Comparison of ENCODE assay signal across 9 cellular contexts in genomic region chr4:174714393-174715211, GRCh38.
DNase-seq lines count a peak whose midpoint lies in the region; ATAC-seq, FAIRE-seq and TF ChIP-seq lines count a peak whose summit lies in the region.
"Had no signal": no experiment of that assay in that cellular context is flagged by ENCODE, and none has a peak within 500 bp of the region (broad histone marks: within the 10 kb centered on the region; RNA-seq: fewer than 3 reads in every experiment).

No MANE protein-coding gene starts in this region.

- no peak overlapping the region for H3K27ac Mint-ChIP-seq in neural progenitor cell
- H3K27ac Mint-ChIP-seq: IgD-negative memory B cell had no signal

- H3K4me3 ChIP-seq in heart left ventricle (no peak overlapping the region), Panc1 (ENCODE audit: low read depth in 2 of 2, low read length in 2 of 2) (no peak overlapping the region), endothelial cell of umbilical vein (replicated peaks in 1 of 3; ENCODE audit: insufficient read depth in 1 of 3, low read depth in 1 of 3, low read length in 3 of 3) (no peak overlapping the region), neural progenitor cell (no peak overlapping the region)

- H2AFZ ChIP-seq in endothelial cell of umbilical vein (ENCODE audit: low read depth, low read length) (no peak overlapping the region), neural progenitor cell (replicated peaks) (no peak overlapping the region)

- H3K27me3 ChIP-seq in heart left ventricle, result peaks cover 0 to 4% (median 0%) of the 10 kb centered on the region in 9 donors
- no peaks in the 10 kb centered on the region for H3K27me3 ChIP-seq in Panc1 (ENCODE audit: control insufficient read depth, insufficient read depth, low read length)
- no peaks in the 10 kb centered on the region for H3K27me3 ChIP-seq in endothelial cell of umbilical vein (ENCODE audit: control insufficient read depth in 2 of 2, insufficient read depth in 2 of 2, low read length in 2 of 2)
- no peaks in the 10 kb centered on the region for H3K27me3 ChIP-seq in neural progenitor cell

- H3K4me2 ChIP-seq in endothelial cell of umbilical vein (ENCODE audit: insufficient read depth, low read length) (no peak overlapping the region), neural progenitor cell (no peak overlapping the region)

- H3K9me1 ChIP-seq in endothelial cell of umbilical vein (replicated peaks; ENCODE audit: control insufficient read depth, extremely low read depth, insufficient read depth, low read length), result no peaks in the 10 kb centered on the region

- no peak overlapping the region for H3K4me3 Mint-ChIP-seq in neural progenitor cell
- H3K4me3 Mint-ChIP-seq: IgD-negative memory B cell had no signal

- ATAC-seq in heart left ventricle (peak in 1 of 4 donors; percentile 65), GM21360 (IDR thresholded peaks at IDR 0.05; ENCODE audit: unreplicated experiment) (peak; percentile 99), HG03460 (IDR thresholded peaks at IDR 0.05; ENCODE audit: unreplicated experiment) (peak; percentile 91), Panc1 (0 out of 2 replicates have a peak, but pooled peaks have one; percentile 83)

- H3K36me3 Mint-ChIP-seq in neural progenitor cell, result no peaks in the 10 kb centered on the region

- WGBS in heart left ventricle, 4 donors, result 39 to 45% (median 40%) methylated on average over 8 of the region's 8 CpGs

- TF ChIP-seq CTCF in heart left ventricle (IDR thresholded peaks at IDR 0.05) (peak; percentile 24 to 67 (median 55)), Panc1 (IDR thresholded peaks at IDR 0.05) (peak; percentile 80), endothelial cell of umbilical vein (IDR thresholded peaks at IDR 0.05; ENCODE audit: extremely low read depth in 1 of 2, insufficient read depth in 1 of 2, low read depth in 1 of 2, low read length in 2 of 2) (peak; percentile 30 to 55), neural progenitor cell (IDR thresholded peaks at IDR 0.05) (peak; percentile 82)

- H3K27ac ChIP-seq in heart left ventricle, result no peak overlapping the region
- H3K27ac ChIP-seq in Panc1 (ENCODE audit: low read length), result no peak overlapping the region
- H3K27ac ChIP-seq in endothelial cell of umbilical vein (ENCODE audit: insufficient read depth, low read depth, low read length), result no peak overlapping the region
- H3K27ac ChIP-seq in neural progenitor cell, result no peak overlapping the region

- DNase-seq in heart left ventricle, result peak in 2 of 5 donors; percentile 18 to 25
- DNase-seq in cardiac septum (ENCODE audit: low spot score), result no peak
- DNase-seq in Panc1 (ENCODE audit: low read depth, low spot score), result peak; percentile 32
- peak; percentile 10 for DNase-seq in endothelial cell of umbilical vein (ENCODE audit: low read depth, low spot score)
- peak; percentile 64 for DNase-seq in neural progenitor cell (ENCODE audit: low spot score)
- DNase-seq in NCI-H187 (lab: John Stamatoyannopoulos, UW), result no peak

- H4K20me1 ChIP-seq in endothelial cell of umbilical vein (replicated peaks; ENCODE audit: control insufficient read depth, extremely low read depth, insufficient read depth, low read length) (no peaks in the 10 kb centered on the region), neural progenitor cell (ENCODE audit: low read depth) (no peaks in the 10 kb centered on the region)

- H3K4me1 ChIP-seq in heart left ventricle (peaks cover 0 to 6% (median 0%) of the 10 kb centered on the region in 12 donors), Panc1 (ENCODE audit: control insufficient read depth, insufficient read depth, low read length) (no peaks in the 10 kb centered on the region), endothelial cell of umbilical vein (ENCODE audit: control insufficient read depth, extremely low read depth, insufficient read depth, low read length) (no peaks in the 10 kb centered on the region), neural progenitor cell (peaks cover 12% of the 10 kb centered on the region)

- peak; percentile 8 for FAIRE-seq in endothelial cell of umbilical vein (lab: Jason Lieb, UNC)

- H3F3A ChIP-seq in neural progenitor cell (ENCODE audit: low read depth), result no peaks in the 10 kb centered on the region

- no peak overlapping the region for H3K9ac ChIP-seq in endothelial cell of umbilical vein (replicated peaks; ENCODE audit: extremely low read depth, insufficient read depth, low read length)
- H3K9ac ChIP-seq in neural progenitor cell, result no peak overlapping the region

- no peaks in the 10 kb centered on the region for H3K9me3 Mint-ChIP-seq in neural progenitor cell
- H3K9me3 Mint-ChIP-seq: IgD-negative memory B cell had no signal

- TF ChIP-seq POLR2A in heart left ventricle (IDR thresholded peaks at IDR 0.05), result no peak
- TF ChIP-seq POLR2A in endothelial cell of umbilical vein (IDR thresholded peaks at IDR 0.05; ENCODE audit: low read depth, low read length), result no peak

- in situ Hi-C loops in Panc1 (cut with HindIII; ENCODE audit: low pct_unique_long_range_greater_than_20kb, low sequenced_read_pairs), result no loop called here

- intact Hi-C loops in heart left ventricle (cut with DNase I) (loop anchor here in 7 of 10 donors (2.0 to 5.0 kb wide), 3 partner anchors 347 to 352 kb away; no protein-coding TSS in a partner anchor), cardiac septum (cut with DNase I) (loop anchor here (5.0 kb wide), 1 partner anchor 347 kb away; no protein-coding TSS in a partner anchor), Panc1 (cut with micrococcal nuclease; ENCODE audit: unreplicated experiment) (loop anchor here (2.0 kb wide), 1 partner anchor 350 kb away; no protein-coding TSS in a partner anchor), endothelial cell of umbilical vein (cut with micrococcal nuclease) (loop anchor here (1.0 kb wide), 1 partner anchor 349 kb away; no protein-coding TSS in a partner anchor)

- peaks cover 4% of the 10 kb centered on the region for H3K4me1 Mint-ChIP-seq in neural progenitor cell

- dilution Hi-C loops in endothelial cell of umbilical vein (cut with MboI; ENCODE audit: extremely low pct_ligation_motif_present, low sequenced_read_pairs), result no loop called here

- POLR2A ChIA-PET in Panc1 (lab: Charles Lee), result no interaction called here
- POLR2A ChIA-PET in endothelial cell of umbilical vein (lab: Charles Lee), result no interaction called here

- no peaks in the 10 kb centered on the region for H3K79me2 ChIP-seq in endothelial cell of umbilical vein (ENCODE audit: control insufficient read depth, insufficient read depth, low read length)
- no peaks in the 10 kb centered on the region for H3K79me2 ChIP-seq in neural progenitor cell (ENCODE audit: low read depth)

- H3K36me3 ChIP-seq in heart left ventricle (no peaks in the 10 kb centered on the region), Panc1 (ENCODE audit: control insufficient read depth, insufficient read depth, low read length) (no peaks in the 10 kb centered on the region), endothelial cell of umbilical vein (ENCODE audit: control insufficient read depth in 2 of 2, extremely low read depth in 1 of 2, insufficient read depth in 2 of 2, low read length in 2 of 2) (no peaks in the 10 kb centered on the region), neural progenitor cell (no peaks in the 10 kb centered on the region)

- H3K9me3 ChIP-seq in heart left ventricle (no peaks in the 10 kb centered on the region), Panc1 (ENCODE audit: control insufficient read depth, insufficient read depth, low read depth, low read length) (no peaks in the 10 kb centered on the region), endothelial cell of umbilical vein (replicated peaks; ENCODE audit: control insufficient read depth, insufficient read depth, low read length) (no peaks in the 10 kb centered on the region), neural progenitor cell (ENCODE audit: low read depth) (no peaks in the 10 kb centered on the region)

- H3K27me3 Mint-ChIP-seq in neural progenitor cell (ENCODE audit: insufficient read depth, low read depth), result no peaks in the 10 kb centered on the region
- H3K27me3 Mint-ChIP-seq: IgD-negative memory B cell had no signal

- BruUV-seq in Panc1 (replicated peaks; lab: Mats Ljungman, UMichigan) (no TSS peak), endothelial cell of umbilical vein (replicated peaks; lab: Mats Ljungman, UMichigan) (no TSS peak)

- CTCF ChIA-PET in Panc1 (lab: Charles Lee), result no interaction called here
- CTCF ChIA-PET in endothelial cell of umbilical vein (lab: Charles Lee), result no interaction called here

TF ChIP-seq in endothelial cell of umbilical vein, 7 proteins besides CTCF, POLR2A, EP300 and RAD21:
- TF ChIP-seq POLR2AphosphoS5 (IDR thresholded peaks at IDR 0.05; ENCODE audit: insufficient read depth, low read depth, low read length), result no peak
- no peak for TF ChIP-seq MAX (IDR thresholded peaks at IDR 0.05; ENCODE audit: insufficient read depth, insufficient read length)
- no peak for TF ChIP-seq GATA2 (IDR thresholded peaks at IDR 0.05; ENCODE audit: insufficient read depth, insufficient read length, low read depth, low read length)
- no peak for TF ChIP-seq EZH2 (IDR thresholded peaks at IDR 0.05; ENCODE audit: borderline replicate concordance, low read depth, low read length, severe bottlenecking)
- no peak for TF ChIP-seq FOS (IDR thresholded peaks at IDR 0.05; ENCODE audit: borderline replicate concordance, insufficient read depth, low read length)
- TF ChIP-seq JUN (IDR thresholded peaks at IDR 0.05; ENCODE audit: borderline replicate concordance, insufficient read depth, insufficient read length, low read depth), result no peak
- TF ChIP-seq MYC (IDR thresholded peaks at IDR 0.05; ENCODE audit: low read depth, low read length), result no peak

Comparison
In these comparisons a context has a peak if more than half of its experiments do, and no peak if none do; other contexts are left out.
1. DNase-seq: peak in Panc1 (single experiment), endothelial cell of umbilical vein (single experiment) and neural progenitor cell (single experiment); none in cardiac septum (single experiment) and NCI-H187 (0 of 2).
2. Peak in every context shown above with its lines, with median percentiles within 50 percentile points of each other: CTCF ChIP-seq.